In the genomic region with DNA sequence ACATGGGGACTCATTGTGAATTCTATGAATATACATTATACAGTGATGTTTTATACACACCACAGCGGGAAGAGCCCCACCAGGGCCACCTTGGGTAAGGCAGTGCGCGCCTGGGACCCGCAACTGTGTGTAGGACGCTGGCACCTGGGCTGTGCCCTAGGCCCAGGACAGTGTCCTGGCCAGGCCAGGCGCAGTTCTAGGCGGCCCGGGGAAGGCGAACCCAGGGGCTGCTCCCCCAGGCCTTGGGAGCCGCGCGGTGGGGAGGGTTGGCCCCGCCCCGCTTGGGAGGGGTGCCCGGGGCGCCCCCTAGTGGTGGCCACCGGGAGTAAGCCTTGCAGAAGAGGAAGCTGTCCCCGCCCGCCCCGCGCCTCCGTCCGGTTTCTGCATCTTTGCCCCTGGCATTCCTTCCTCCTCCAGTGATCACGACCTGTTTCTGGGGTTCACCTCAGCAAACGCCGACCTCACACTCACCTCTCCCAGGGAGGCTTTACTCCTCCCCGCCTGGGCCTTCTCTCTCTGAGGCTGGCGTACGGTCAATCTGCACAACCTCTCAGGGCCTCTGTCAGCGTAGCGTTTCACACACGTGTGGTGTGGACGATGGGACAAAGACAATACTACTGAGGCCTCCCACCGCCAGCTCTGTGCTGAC, we compare ENCODE assay signal across 8 cellular contexts. TPM values are rescaled to one million over a fixed set of nuclear protein-coding genes. Genes with fewer than 3 reads are reported as not detected.
DNase-seq lines count a peak whose midpoint lies in the region; ATAC-seq, FAIRE-seq and TF ChIP-seq lines count a peak whose summit lies in the region.

No MANE protein-coding gene starts in this region.

- H3K79me2 ChIP-seq in DND-41 (ENCODE audit: insufficient read depth, low read length) = no peaks in the 10 kb centered on the region
- no peaks in the 10 kb centered on the region for H3K79me2 ChIP-seq in GM23248 (ENCODE audit: insufficient read depth)

- H3K27me3 ChIP-seq in DND-41 (ENCODE audit: insufficient read depth, low read length, poor library complexity) (no peaks in the 10 kb centered on the region), GM23248 (replicated peaks; ENCODE audit: insufficient read depth) (no peaks in the 10 kb centered on the region), WERI-Rb-1 (ENCODE audit: insufficient read depth, low read depth, severe bottlenecking) (no peaks in the 10 kb centered on the region), bronchial epithelial cell (ENCODE audit: control insufficient read depth, insufficient read depth, low read length) (no peaks in the 10 kb centered on the region), layer of hippocampus (ENCODE audit: control insufficient read depth, insufficient read depth, low read length) (no peaks in the 10 kb centered on the region)

- peak overlapping the region in 1 of 2 experiments; percentile 52; a peak in 2 of 4 replicates for H3K4me3 ChIP-seq in DND-41 (ENCODE audit: low read depth in 1 of 2, low read length in 2 of 2)
- H3K4me3 ChIP-seq in GM23248 = peak overlapping the region; percentile 64
- H3K4me3 ChIP-seq in WERI-Rb-1 (ENCODE audit: low read depth, low read length) = peak overlapping the region; percentile 38
- H3K4me3 ChIP-seq in bronchial epithelial cell (ENCODE audit: low read depth, low read length) = no peak overlapping the region

- FAIRE-seq in bronchial epithelial cell (lab: Jason Lieb, UNC) = no peak

- 16% methylated on average over 29 to 31 of the region's 34 CpGs for WGBS in GM23248 (ENCODE audit: low coverage in 1 of 2, low lambda C conversion rate in 2 of 2, missing lambda C conversion rate in 2 of 2), 2 experiments

- H3K4me2 ChIP-seq in DND-41 (ENCODE audit: insufficient read depth, low read length) (peak overlapping the region; percentile 81), GM23248 (ENCODE audit: unreplicated experiment) (peak overlapping the region; percentile 83)

- H2AFZ ChIP-seq in DND-41 (ENCODE audit: low read depth, low read length) = peak overlapping the region; percentile 100
- H2AFZ ChIP-seq in GM23248 = peak overlapping the region; percentile 90

- in situ Hi-C loops in GM23248 (cut with MboI) = no loop called here

- no peaks in the 10 kb centered on the region for H3K9me2 ChIP-seq in GM23248 (ENCODE audit: insufficient read depth)

- H4K20me1 ChIP-seq in DND-41 (ENCODE audit: insufficient read depth, low read length) = no peaks in the 10 kb centered on the region
- no peaks in the 10 kb centered on the region for H4K20me1 ChIP-seq in GM23248 (ENCODE audit: insufficient read depth)

- H3K9me3 ChIP-seq in DND-41 (ENCODE audit: insufficient read depth, low read length, severe bottlenecking) = no peaks in the 10 kb centered on the region
- H3K9me3 ChIP-seq in GM23248 (ENCODE audit: low read depth) = no peaks in the 10 kb centered on the region
- H3K9me3 ChIP-seq in WERI-Rb-1 (ENCODE audit: severe bottlenecking) = no peaks in the 10 kb centered on the region

- TF ChIP-seq CTCF in DND-41 (IDR thresholded peaks at IDR 0.05; ENCODE audit: borderline replicate concordance, extremely low read depth, low read length, poor library complexity, severe bottlenecking) (peak; percentile 95), WERI-Rb-1 (IDR thresholded peaks at IDR 0.05; ENCODE audit: low read depth, low read length) (peak; percentile 91), bronchial epithelial cell (IDR thresholded peaks at IDR 0.05; ENCODE audit: insufficient read depth, low read length, severe bottlenecking) (peak; percentile 97)

- DNase-seq in DND-41 (peak; percentile 86), GM23248 (peak; percentile 76), NCI-H1105 treated with DMSO at 0.1 percent for 48 hours (lab: John Stamatoyannopoulos, UW) (peak; percentile 43), WERI-Rb-1 (peak; percentile 83), bronchial epithelial cell (ENCODE audit: low read depth) (peak; percentile 17)
- peak; percentile 81 to 86 for DNase-seq in stimulated activated CD4-positive, alpha-beta T cell treated with anti-CD3 and anti-CD28 coated beads, Interleukin-1b, Interleukin-23, amount 100 ng/mL, for 4 hours (ENCODE audit: low read depth in 2 of 2)

- H3K9ac ChIP-seq in DND-41 (ENCODE audit: low read depth, low read length) (peak overlapping the region; percentile 52), GM23248 (peak overlapping the region; percentile 38; the same call in 1 of the 2 replicates)

- H3K36me3 ChIP-seq in DND-41 (ENCODE audit: insufficient read depth, low read length) (no peaks in the 10 kb centered on the region), GM23248 (ENCODE audit: low read depth) (no peaks in the 10 kb centered on the region), WERI-Rb-1 (no peaks in the 10 kb centered on the region), bronchial epithelial cell (ENCODE audit: control insufficient read depth, insufficient read depth, low read length) (no peaks in the 10 kb centered on the region)

- H3K4me1 ChIP-seq in DND-41 (ENCODE audit: insufficient read depth, low read length) = peaks cover 27% of the 10 kb centered on the region
- H3K4me1 ChIP-seq in GM23248 (ENCODE audit: insufficient read depth) = no peaks in the 10 kb centered on the region

- ATAC-seq in DND-41 (ENCODE audit: insufficient read depth, low read depth) = peak; percentile 92
- no peak for ATAC-seq in HG03378 (IDR thresholded peaks at IDR 0.05; ENCODE audit: unreplicated experiment)

- H3K27ac ChIP-seq in DND-41 (ENCODE audit: low read length) (peak overlapping the region; percentile 79), GM23248 (no peak overlapping the region), WERI-Rb-1 (peak overlapping the region; percentile 57), layer of hippocampus (ENCODE audit: low read depth, low read length) (peak overlapping the region; percentile 24)

- peaks cover 9% of the 10 kb centered on the region for H3F3A ChIP-seq in GM23248 (ENCODE audit: insufficient read depth)

RNA-seq across cellular contexts. Expression of a gene that starts 9.5 kb away (rescaled TPM):
- total RNA-seq in GM23248 (2014; rRNA removed; shearing (Covaris generic)) = 90.2 and 124 TPM in 2 replicates
- 55.2 and 56.3 TPM in 2 replicates for polyA plus RNA-seq in GM23248 (2016; fragmentation: Nextera tagmentation; extraction: Ambion mirVana)
- 32.9 and 40.7 TPM in 2 replicates for total RNA-seq in bronchial epithelial cell

RNA-seq across cellular contexts. Expression of a gene that starts 29.1 kb away (rescaled TPM):
- 12.4 and 18.9 TPM in 2 replicates for total RNA-seq in GM23248 (2014; rRNA removed; shearing (Covaris generic))
- polyA plus RNA-seq in GM23248 (2016; fragmentation: Nextera tagmentation; extraction: Ambion mirVana) = 6.3 and 6.8 TPM in 2 replicates
- 6.1 and 7.8 TPM in 2 replicates for total RNA-seq in bronchial epithelial cell

RNA-seq across cellular contexts. Expression of a gene that starts 36.6 kb away (rescaled TPM):
- total RNA-seq in GM23248 (2014; rRNA removed; shearing (Covaris generic)) = 23.9 and 27.3 TPM in 2 replicates
- polyA plus RNA-seq in GM23248 (2016; fragmentation: Nextera tagmentation; extraction: Ambion mirVana) = 16.4 and 19.4 TPM in 2 replicates
- total RNA-seq in bronchial epithelial cell = 8.2 and 14.3 TPM in 2 replicates

RNA-seq across cellular contexts. Expression of a gene that starts 43.4 kb away (rescaled TPM):
- not detected in 2 replicates for total RNA-seq in GM23248 (2014; rRNA removed; shearing (Covaris generic))
- polyA plus RNA-seq in GM23248 (2016; fragmentation: Nextera tagmentation; extraction: Ambion mirVana) = not detected in 2 replicates
- total RNA-seq in bronchial epithelial cell = 16.6 and 23.0 TPM in 2 replicates

RNA-seq across cellular contexts. Expression of a gene that starts 47.8 kb away (rescaled TPM):
- not detected in 2 replicates for total RNA-seq in GM23248 (2014; rRNA removed; shearing (Covaris generic))
- not detected in 2 replicates for polyA plus RNA-seq in GM23248 (2016; fragmentation: Nextera tagmentation; extraction: Ambion mirVana)
- not detected in 2 replicates for total RNA-seq in bronchial epithelial cell

Comparison
In these comparisons a context has a peak if more than half of its experiments do, and no peak if none do; other contexts are left out.
1. DNase-seq: peak in every context shown above with its lines; median percentile 86 in DND-41; 84 in stimulated activated CD4-positive, alpha-beta T cell treated with anti-CD3 and anti-CD28 coated beads, Interleukin-1b, Interleukin-23, amount 100 ng/mL, for 4 hours; 83 in WERI-Rb-1; 76 in GM23248; 43 in NCI-H1105 treated with DMSO at 0.1 percent for 48 hours; 17 in bronchial epithelial cell.